In the genomic region with DNA sequence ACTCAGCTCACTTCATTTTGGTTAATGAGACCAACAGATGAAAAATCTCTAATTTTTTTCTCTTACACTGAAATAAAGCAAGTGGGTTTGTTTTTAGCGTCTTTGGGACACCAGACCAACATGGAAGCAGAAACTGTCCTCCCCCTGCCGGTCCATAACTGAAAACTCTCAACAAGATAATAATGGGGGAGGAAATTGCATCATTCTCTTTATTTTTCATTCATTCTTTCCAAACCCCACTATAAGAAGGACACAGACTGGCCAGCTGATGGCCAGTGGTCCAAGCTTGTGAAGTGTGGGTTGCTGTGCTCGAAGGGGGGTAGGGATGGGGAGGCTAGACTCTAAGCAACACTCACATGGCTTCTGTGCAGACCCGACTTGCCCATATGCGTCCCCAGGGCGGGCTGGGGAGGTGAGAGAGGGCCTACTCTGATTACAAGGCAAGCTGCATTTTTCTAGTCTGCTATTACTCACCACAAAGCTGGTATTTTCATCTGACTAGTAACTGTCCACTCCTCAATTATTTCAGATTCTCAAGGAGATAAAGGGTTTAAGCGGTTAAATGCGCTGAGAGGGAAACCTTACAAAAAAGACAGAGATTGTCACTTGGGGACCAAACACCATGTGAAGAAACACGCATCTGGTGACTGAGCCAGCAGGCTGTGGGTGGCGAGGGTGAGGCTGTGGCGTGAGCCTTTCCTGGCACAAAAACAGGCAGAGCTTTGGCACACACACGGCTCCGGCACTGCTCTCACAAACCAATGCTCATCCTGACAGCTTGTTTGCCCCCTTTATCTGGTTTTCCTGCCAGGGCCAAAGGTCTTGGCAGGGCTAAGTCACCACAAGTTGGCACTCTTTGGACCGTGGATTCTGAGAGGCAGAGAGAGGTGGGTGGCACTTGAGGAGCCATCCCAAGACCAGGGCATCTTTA, we compare ENCODE assay signal across 18 cellular contexts. TPM values are rescaled to one million over a fixed set of nuclear protein-coding genes. Genes with fewer than 3 reads are reported as not detected.
A peak's percentile ranks its signal among the peaks of the same experiment; 100 is the strongest.
DNase-seq lines count a peak whose midpoint lies in the region; ATAC-seq lines count a peak whose summit lies in the region.
"Had no signal": no experiment of that assay in that cellular context is flagged by ENCODE, and none has a peak within 500 bp of the region (broad histone marks: within the 10 kb centered on the region; RNA-seq: fewer than 3 reads in every experiment).

No MANE protein-coding gene starts in this region.

- no peak overlapping the region for H3K4me3 Mint-ChIP-seq in naive thymus-derived CD8-positive, alpha-beta T cell
- H3K4me3 Mint-ChIP-seq: dendritic cell treated with granulocyte-macrophage colony-stimulating factor and Interleukin-4, amounts not matched to agents 40 ng/mL and 50 ng/mL, for 4 days had no signal

- H3K9ac ChIP-seq in BLaER1 treated with 17β-estradiol and CSF1 and Interleukin-3, amounts not matched to agents 10 nM and 100 nM = no peak overlapping the region
- H3K9ac ChIP-seq: parathyroid adenoma had no signal

- H3K4me1 ChIP-seq in BLaER1 treated with 17β-estradiol and CSF1 and Interleukin-3, amounts not matched to agents 10 nM and 100 nM = peaks cover 0 to 61% (median 7%) of the 10 kb centered on the region in 10 experiments; a peak in 9 of 20 replicates
- H3K4me1 ChIP-seq: uterus had no signal

- ATAC-seq in naive thymus-derived CD8-positive, alpha-beta T cell = no peak
- ATAC-seq in GM18520 (IDR thresholded peaks at IDR 0.05; ENCODE audit: unreplicated experiment) (no peak), HG03457 (IDR thresholded peaks at IDR 0.05; ENCODE audit: unreplicated experiment) (no peak)

- H3K4me1 Mint-ChIP-seq in naive thymus-derived CD8-positive, alpha-beta T cell = peaks cover 2 to 29% (median 10%) of the 10 kb centered on the region in 4 donors

- H3K4me3 ChIP-seq in BLaER1 treated with 17β-estradiol and CSF1 and Interleukin-3, amounts not matched to agents 10 nM and 100 nM = no peak overlapping the region
- H3K4me3 ChIP-seq: adrenal gland, uterus had no signal

- POLR2A ChIA-PET in naive thymus-derived CD8-positive, alpha-beta T cell (lab: Charles Lee) = interaction anchor here (0.6 to 1.4 kb wide), 5 partner anchors 14 to 285 kb away, joined by 3 to 4 read pairs (median 3); no protein-coding TSS in a partner anchor

- no peaks in the 10 kb centered on the region for H3K9me3 ChIP-seq in BLaER1 treated with 17β-estradiol and CSF1 and Interleukin-3, amounts not matched to agents 10 nM and 100 nM (replicated peaks in 1 of 11)
- H3K9me3 ChIP-seq: adrenal gland, uterus had no signal

- H4K20me1 ChIP-seq in BLaER1 treated with 17β-estradiol and CSF1 and Interleukin-3, amounts not matched to agents 10 nM and 100 nM = no peaks in the 10 kb centered on the region; a peak in 1 of 22 replicates

- no peak overlapping the region for H3K4me2 ChIP-seq in BLaER1 treated with 17β-estradiol and CSF1 and Interleukin-3, amounts not matched to agents 10 nM and 100 nM

- H3K36me3 ChIP-seq in BLaER1 treated with 17β-estradiol and CSF1 and Interleukin-3, amounts not matched to agents 10 nM and 100 nM = peaks cover 100% of the 10 kb centered on the region in 11 experiments
- H3K36me3 ChIP-seq: uterus had no signal

- H3K27ac Mint-ChIP-seq in naive thymus-derived CD8-positive, alpha-beta T cell = peak overlapping the region in 7 of 10 donors; percentile 20 to 88 (median 73)
- H3K27ac Mint-ChIP-seq: dendritic cell treated with granulocyte-macrophage colony-stimulating factor and Interleukin-4, amounts not matched to agents 40 ng/mL and 50 ng/mL, for 4 days had no signal

- no peaks in the 10 kb centered on the region for H3K27me3 ChIP-seq in BLaER1 treated with 17β-estradiol and CSF1 and Interleukin-3, amounts not matched to agents 10 nM and 100 nM
- H3K27me3 ChIP-seq: adrenal gland, uterus had no signal

- H3K27ac ChIP-seq in BLaER1 treated with 17β-estradiol and CSF1 and Interleukin-3, amounts not matched to agents 10 nM and 100 nM = peak overlapping the region in 8 of 11 experiments; percentile 2 to 34 (median 23); a peak in 8 of 22 replicates
- H3K27ac ChIP-seq: adrenal gland, parathyroid adenoma had no signal

- no peaks in the 10 kb centered on the region for H3K9me3 Mint-ChIP-seq in naive thymus-derived CD8-positive, alpha-beta T cell
- H3K9me3 Mint-ChIP-seq: dendritic cell treated with granulocyte-macrophage colony-stimulating factor and Interleukin-4, amounts not matched to agents 40 ng/mL and 50 ng/mL, for 4 days had no signal

- DNase-seq in NCI-H2227 (lab: John Stamatoyannopoulos, UW; ENCODE audit: unreplicated experiment) = peak; percentile 36
- peak; percentile 8 to 15 for DNase-seq in dermis microvascular lymphatic vessel endothelial cell (ENCODE audit: low read depth in 2 of 2)
- DNase-seq in naive thymus-derived CD8-positive, alpha-beta T cell = no peak
- no peak for DNase-seq in activated CD4-positive, CD25-positive, alpha-beta regulatory T cell (lab: John Stamatoyannopoulos, UW)
- DNase-seq in NCI-H1105 treated with DMSO at 0.1 percent for 48 hours (lab: John Stamatoyannopoulos, UW) = no peak
- DNase-seq: adrenal gland; DND-41; mesendoderm; NCI-H2029; SHP77; stimulated activated CD8-positive, alpha-beta memory T cell treated with anti-CD3 and anti-CD28 coated beads, Interleukin-4, amount 100 ng/mL, for 48 hours; T1000; uterus had no signal

- H3K36me3 Mint-ChIP-seq in naive thymus-derived CD8-positive, alpha-beta T cell = peaks cover 14 to 100% (median 30%) of the 10 kb centered on the region in 3 donors

- H3K27me3 Mint-ChIP-seq in naive thymus-derived CD8-positive, alpha-beta T cell = no peaks in the 10 kb centered on the region
- H3K27me3 Mint-ChIP-seq: dendritic cell treated with granulocyte-macrophage colony-stimulating factor and Interleukin-4, amounts not matched to agents 40 ng/mL and 50 ng/mL, for 4 days had no signal

RNA-seq across cellular contexts. Expression of a gene that starts 38.2 kb away (rescaled TPM):
- total RNA-seq in dermis microvascular lymphatic vessel endothelial cell = 9.6 and 17.1 TPM in 2 replicates
- 100 to 1,000 TPM; 228 to 256 TPM for total RNA-seq in naive thymus-derived CD8-positive, alpha-beta T cell
- 10 to 100 TPM; 10.9 to 18.2 (median 15.2) TPM for polyA plus RNA-seq in naive thymus-derived CD8-positive, alpha-beta T cell

RNA-seq across cellular contexts. Expression of a gene that starts 45.3 kb away (rescaled TPM):
- total RNA-seq in dermis microvascular lymphatic vessel endothelial cell = 31.5 and 36.8 TPM in 2 replicates
- total RNA-seq in naive thymus-derived CD8-positive, alpha-beta T cell = 100 to 1,000 TPM; 128 to 138 TPM
- 10 to 100 TPM; 23.5 to 59.1 (median 42.3) TPM for polyA plus RNA-seq in naive thymus-derived CD8-positive, alpha-beta T cell

Comparison
In these comparisons a context has a peak if more than half of its experiments do, and no peak if none do; other contexts are left out.
1. DNase-seq: peak in NCI-H2227 (single experiment) and dermis microvascular lymphatic vessel endothelial cell (2 of 2); none in naive thymus-derived CD8-positive, alpha-beta T cell (0 of 10), activated CD4-positive, CD25-positive, alpha-beta regulatory T cell (0 of 4) and NCI-H1105 treated with DMSO at 0.1 percent for 48 hours (single experiment).
2. RNA of a gene that starts 38.2 kb away (total RNA-seq): 228 to 256 TPM in naive thymus-derived CD8-positive, alpha-beta T cell; 9.6 to 17.1 TPM in dermis microvascular lymphatic vessel endothelial cell; every median in the first group is over 10 times any median in the second.